In genomic region chr3:129415830-129416229, GRCh38 we compare ENCODE assay signal across 1 cellular context.
TF ChIP-seq lines count a peak whose summit lies in the region.

No MANE protein-coding gene starts in this region.

TF ChIP-seq in HepG2, 621 proteins besides CTCF, POLR2A, EP300 and RAD21 (continued from another document):
- TF ChIP-seq NFE2L2 (IDR thresholded peaks at IDR 0.05; ENCODE audit: low read length), result no peak
- TF ChIP-seq ELF3 (CRISPR knock-in tag; IDR thresholded peaks at IDR 0.05), result no peak
- no peak for TF ChIP-seq REXO4 (CRISPR knock-in tag; IDR thresholded peaks at IDR 0.05; ENCODE audit: borderline replicate concordance)
- 0 out of 2 replicates have a peak, but pooled peaks have one; percentile 13 for TF ChIP-seq FOXO1 (CRISPR knock-in tag; IDR thresholded peaks at IDR 0.05)
- TF ChIP-seq KLF15 (CRISPR knock-in tag; IDR thresholded peaks at IDR 0.05; ENCODE audit: borderline replicate concordance), result no peak
- TF ChIP-seq ZNF614 (CRISPR knock-in tag; IDR thresholded peaks at IDR 0.05; ENCODE audit: borderline replicate concordance), result no peak
- no peak for TF ChIP-seq MED8 (CRISPR knock-in tag; IDR thresholded peaks at IDR 0.05; ENCODE audit: insufficient replicate concordance)
- TF ChIP-seq ZHX2 (IDR thresholded peaks at IDR 0.05; ENCODE audit: low read depth), result no peak
- TF ChIP-seq ZHX2 (CRISPR knock-in tag; IDR thresholded peaks at IDR 0.05; ENCODE audit: borderline replicate concordance), result no peak
- TF ChIP-seq CBFB (CRISPR knock-in tag; IDR thresholded peaks at IDR 0.05), result no peak
- TF ChIP-seq ZNF777 (CRISPR knock-in tag; IDR thresholded peaks at IDR 0.05), result no peak
- TF ChIP-seq FOXO4 (CRISPR knock-in tag; conservative IDR thresholded peaks at IDR 0.05), result no peak
- no peak for TF ChIP-seq CSRNP1 (CRISPR knock-in tag; IDR thresholded peaks at IDR 0.05)
- TF ChIP-seq NFATC3 (CRISPR knock-in tag; IDR thresholded peaks at IDR 0.05), result no peak
- no peak for TF ChIP-seq STAG1 (CRISPR knock-in tag; IDR thresholded peaks at IDR 0.05)
- TF ChIP-seq THYN1 (CRISPR knock-in tag; IDR thresholded peaks at IDR 0.05; ENCODE audit: borderline replicate concordance, low read depth), result no peak
- TF ChIP-seq ZNF597 (CRISPR knock-in tag; IDR thresholded peaks at IDR 0.05), result no peak
- no peak for TF ChIP-seq CCDC6 (CRISPR knock-in tag; IDR thresholded peaks at IDR 0.05)
- TF ChIP-seq ZNF34 (CRISPR knock-in tag; IDR thresholded peaks at IDR 0.05; ENCODE audit: borderline replicate concordance), result no peak
- no peak for TF ChIP-seq PRDM10 (CRISPR knock-in tag; IDR thresholded peaks at IDR 0.05; ENCODE audit: low read depth)
- TF ChIP-seq JARID2 (CRISPR knock-in tag; IDR thresholded peaks at IDR 0.05; ENCODE audit: insufficient replicate concordance), result no peak
- TF ChIP-seq ISL2 (CRISPR knock-in tag; IDR thresholded peaks at IDR 0.05), result no peak
- TF ChIP-seq HNRNPH1 (optimal IDR thresholded peaks at IDR 0.05; ENCODE audit: low read depth, low read length), result no peak
- no peak for TF ChIP-seq ZNF891 (CRISPR knock-in tag; IDR thresholded peaks at IDR 0.05)
- TF ChIP-seq CREM (IDR thresholded peaks at IDR 0.05), result no peak
- TF ChIP-seq CREM (CRISPR knock-in tag; IDR thresholded peaks at IDR 0.05), result no peak
- TF ChIP-seq DNMT1 (CRISPR knock-in tag; IDR thresholded peaks at IDR 0.05), result no peak
- no peak for TF ChIP-seq KMT2B (CRISPR knock-in tag; IDR thresholded peaks at IDR 0.05)
- TF ChIP-seq SOX5 (CRISPR knock-in tag; IDR thresholded peaks at IDR 0.05; ENCODE audit: borderline replicate concordance), result peak; percentile 63; the same call in 1 of the 2 replicates
- TF ChIP-seq ZBTB7A (CRISPR knock-in tag; IDR thresholded peaks at IDR 0.05), result no peak
- no peak for TF ChIP-seq FOXK1 (CRISPR knock-in tag; IDR thresholded peaks at IDR 0.05; ENCODE audit: borderline replicate concordance, low read depth)
- no peak for TF ChIP-seq SKIL (CRISPR knock-in tag; IDR thresholded peaks at IDR 0.05; ENCODE audit: borderline replicate concordance)
- TF ChIP-seq ZNF276 (CRISPR knock-in tag; IDR thresholded peaks at IDR 0.05; ENCODE audit: low read depth), result no peak
- no peak for TF ChIP-seq ZNF616 (CRISPR knock-in tag; IDR thresholded peaks at IDR 0.05; ENCODE audit: low read depth)
- TF ChIP-seq GLI4 (CRISPR knock-in tag; IDR thresholded peaks at IDR 0.05; ENCODE audit: borderline replicate concordance), result no peak
- TF ChIP-seq ZNF282 (IDR thresholded peaks at IDR 0.05; ENCODE audit: partially characterized antibody), result no peak
- no peak for TF ChIP-seq ZNF772 (CRISPR knock-in tag; IDR thresholded peaks at IDR 0.05)
- TF ChIP-seq BORCS8-MEF2B (CRISPR knock-in tag; IDR thresholded peaks at IDR 0.05), result no peak
